Comparison of ENCODE assay signal across 11 cellular contexts in the genomic region with DNA sequence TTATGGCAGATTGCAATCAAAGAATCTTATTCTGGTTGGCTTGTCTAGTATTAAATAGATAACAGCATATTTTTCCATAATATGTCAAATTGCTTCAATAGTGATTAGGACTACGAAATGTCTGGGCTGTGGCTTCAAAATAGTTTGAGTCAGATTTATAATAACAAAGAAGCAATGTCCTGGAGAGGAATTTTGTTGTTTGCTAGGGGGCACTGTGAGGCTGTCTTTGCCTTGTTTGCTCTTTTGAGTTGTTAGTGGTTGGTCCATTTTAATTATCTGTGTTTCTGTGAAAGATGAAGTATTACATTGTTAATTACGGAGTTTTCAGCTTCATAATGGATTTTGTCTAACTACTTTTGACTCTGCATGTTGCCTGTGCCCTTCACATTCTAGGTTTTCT.
DNase-seq lines count a peak whose midpoint lies in the region; ATAC-seq and TF ChIP-seq lines count a peak whose summit lies in the region.
"Had no signal": no experiment of that assay in that cellular context is flagged by ENCODE, and none has a peak within 500 bp of the region (broad histone marks: within the 10 kb centered on the region; RNA-seq: fewer than 3 reads in every experiment).

No MANE protein-coding gene starts in this region.

- no peak overlapping the region for H3K4me3 ChIP-seq in BE2C (ENCODE audit: low read depth, low read length)
- H3K4me3 ChIP-seq: gastrocnemius medialis had no signal

- DNase-seq in BE2C = no peak
- DNase-seq in cerebellar cortex (ENCODE audit: low spot score) = peak; percentile 52
- peak; percentile 31 for DNase-seq in midbrain (lab: John Stamatoyannopoulos, UW)
- DNase-seq in NCI-H2227 treated with DMSO at 0.1 percent for 48 hours (lab: John Stamatoyannopoulos, UW) = no peak
- no peak for DNase-seq in NCI-H146 (lab: John Stamatoyannopoulos, UW)
- DNase-seq: activated CD4-positive, alpha-beta T cell treated with anti-CD3 and anti-CD28 coated beads for 48 hours; gastrocnemius medialis; HFFc6 had no signal

- H3K9me3 ChIP-seq in BE2C = no peaks in the 10 kb centered on the region
- H3K9me3 ChIP-seq: gastrocnemius medialis had no signal

- H3K27me3 ChIP-seq in BE2C = no peaks in the 10 kb centered on the region
- H3K27me3 ChIP-seq: gastrocnemius medialis had no signal

- peaks cover 3% of the 10 kb centered on the region; the same call in 1 of the 2 replicates for H3K4me1 ChIP-seq in BE2C
- H3K4me1 ChIP-seq: gastrocnemius medialis had no signal

- H3K36me3 ChIP-seq in BE2C = no peaks in the 10 kb centered on the region
- H3K36me3 ChIP-seq: gastrocnemius medialis had no signal

- ATAC-seq in HG03520 (IDR thresholded peaks at IDR 0.05; ENCODE audit: unreplicated experiment) (no peak), GM21367 (IDR thresholded peaks at IDR 0.05; ENCODE audit: unreplicated experiment) (no peak)
- ATAC-seq: gastrocnemius medialis had no signal

- TF ChIP-seq CTCF in BE2C (IDR thresholded peaks at IDR 0.05; ENCODE audit: low read depth, low read length) (peak; percentile 58), LNCAP (IDR thresholded peaks at IDR 0.05) (peak; percentile 56; the same call in 1 of the 2 replicates)

Comparison
In these comparisons a context has a peak if more than half of its experiments do, and no peak if none do; other contexts are left out.
1. DNase-seq: peak in cerebellar cortex (single experiment) and midbrain (single experiment); none in BE2C (single experiment), NCI-H2227 treated with DMSO at 0.1 percent for 48 hours (single experiment) and NCI-H146 (single experiment).